ENCODE assay signal across 8 cellular contexts in the genomic region with DNA sequence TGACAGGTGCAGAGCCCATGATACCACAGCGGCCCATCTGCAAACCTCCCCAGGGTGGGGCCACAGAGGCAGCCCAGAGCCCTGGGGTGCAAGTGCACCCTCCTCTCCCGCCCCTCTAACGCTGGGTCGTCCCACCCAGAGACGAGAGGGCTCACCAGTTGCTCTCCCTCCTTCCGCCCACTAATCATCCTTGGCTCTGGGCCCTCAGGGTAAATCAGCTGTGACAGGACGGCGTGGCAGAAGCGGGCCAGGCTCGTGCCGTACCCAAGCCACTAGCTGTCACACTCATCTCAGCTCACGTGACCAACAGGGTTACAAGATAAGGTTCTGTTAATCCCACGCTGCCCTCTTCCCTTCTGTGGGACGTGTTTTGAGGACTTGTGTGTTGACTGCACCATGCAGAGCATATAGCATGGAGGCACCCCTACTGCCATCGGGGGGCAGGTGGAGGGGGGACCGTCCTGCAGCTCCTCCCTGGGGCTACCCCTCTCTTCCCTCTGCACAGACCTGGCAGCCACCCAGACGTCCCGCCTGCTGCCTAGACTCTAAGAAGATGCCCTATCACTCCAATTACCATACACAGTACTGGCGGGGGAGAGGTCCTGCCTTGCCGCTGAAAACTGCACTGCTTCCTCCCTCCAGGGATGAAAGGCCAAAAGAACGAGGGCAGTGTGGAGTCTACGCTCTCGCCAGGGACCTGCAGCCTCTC. TPM values are rescaled to one million over a fixed set of nuclear protein-coding genes. Genes with fewer than 3 reads are reported as not detected.
DNase-seq lines count a peak whose midpoint lies in the region; ATAC-seq and TF ChIP-seq lines count a peak whose summit lies in the region.

No MANE protein-coding gene starts in this region.

- H3K27me3 ChIP-seq in heart left ventricle = no peaks in the 10 kb centered on the region

- ATAC-seq in HG03460 (IDR thresholded peaks at IDR 0.05; ENCODE audit: unreplicated experiment) (peak; percentile 24), heart left ventricle (peak; percentile 53 to 65 (median 60)), sciatic nerve (peak; percentile 36)

- TF ChIP-seq POLR2A in heart left ventricle (IDR thresholded peaks at IDR 0.05) = no peak

- DNase-seq in SIG-M5 treated with dmso at 0.1 percent for 504 hours (lab: John Stamatoyannopoulos, UW; ENCODE audit: unreplicated experiment) (peak; percentile 22), SIG-M5 (lab: John Stamatoyannopoulos, UW) (no peak), RPMI8226 (peak; percentile 80), heart left ventricle (peak in 3 of 5 donors; percentile 42 to 72 (median 70)), sciatic nerve (ENCODE audit: low spot score) (no peak), 8988T (no peak)
- DNase-seq in activated naive CD4-positive, alpha-beta T cell treated with Interleukin-2 at 50 U/mL for 16 hours = peak; percentile 63

- no peaks in the 10 kb centered on the region for H3K9me3 ChIP-seq in heart left ventricle

- peaks cover 4 to 61% (median 28%) of the 10 kb centered on the region in 12 donors for H3K4me1 ChIP-seq in heart left ventricle

- TF ChIP-seq CTCF in heart left ventricle (IDR thresholded peaks at IDR 0.05) = no peak

- 10 to 29% (median 17%) methylated on average over 19 to 23 of the region's 23 CpGs for WGBS in heart left ventricle, 4 donors

- peak overlapping the region in 6 of 12 donors; percentile 48 to 94 (median 52) for H3K27ac ChIP-seq in heart left ventricle

- intact Hi-C loops in heart left ventricle (cut with DNase I) (loop anchor here in 3 of 10 donors (2.0 kb wide), 1 partner anchor 13 kb away; no protein-coding TSS in a partner anchor), sciatic nerve (cut with DNase I) (no loop called here)

- H3K4me3 ChIP-seq in heart left ventricle = peak overlapping the region; percentile 36 to 90 (median 68)

- H3K36me3 ChIP-seq in heart left ventricle = no peaks in the 10 kb centered on the region

RNA-seq across cellular contexts. Expression of a gene that starts 0.5 kb away (rescaled TPM):
- total RNA-seq in heart left ventricle (10 to 100 TPM; 13.5 to 59.7 (median 28.7) TPM), sciatic nerve (72.0 TPM)
- 10 to 100 TPM; 27.2 to 31.5 TPM for polyA plus RNA-seq in heart left ventricle

Comparison
In these comparisons a context has a peak if more than half of its experiments do, and no peak if none do; other contexts are left out.
1. DNase-seq: peak in SIG-M5 treated with dmso at 0.1 percent for 504 hours (single experiment), RPMI8226 (single experiment), activated naive CD4-positive, alpha-beta T cell treated with Interleukin-2 at 50 U/mL for 16 hours (single experiment) and heart left ventricle (3 of 5); none in SIG-M5 (single experiment), sciatic nerve (single experiment) and 8988T (single experiment).
2. Peak in every context shown above with its lines, with median percentiles within 50 percentile points of each other: ATAC-seq.